Comparison of ENCODE assay signal across 11 cellular contexts in the genomic region with DNA sequence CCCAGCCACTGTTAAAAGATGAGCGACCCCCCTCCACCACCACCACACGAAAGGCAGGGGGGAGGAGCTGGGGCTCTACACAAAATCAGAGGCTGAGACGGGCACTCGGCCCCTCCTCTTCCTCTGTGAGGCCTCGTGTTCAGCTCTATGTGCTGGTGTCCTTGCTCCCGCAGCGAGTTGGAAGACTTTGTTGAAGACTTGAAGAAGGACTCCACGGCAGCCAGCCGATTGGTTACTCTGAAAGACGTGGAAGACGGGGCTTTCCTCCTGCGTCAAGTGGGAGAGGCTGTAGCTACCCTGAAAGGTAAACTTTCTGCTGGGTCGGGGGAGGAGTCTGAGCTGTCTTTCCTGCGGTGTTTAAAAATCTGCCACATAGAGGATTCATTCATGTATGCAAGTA.
A peak's percentile ranks its signal among the peaks of the same experiment; 100 is the strongest.
DNase-seq lines count a peak whose midpoint lies in the region; ATAC-seq and FAIRE-seq lines count a peak whose summit lies in the region.
"Had no signal": no experiment of that assay in that cellular context is flagged by ENCODE, and none has a peak within 500 bp of the region (broad histone marks: within the 10 kb centered on the region; RNA-seq: fewer than 3 reads in every experiment).

No MANE protein-coding gene starts in this region.

- DNase-seq in activated CD4-positive, CD25-positive, alpha-beta regulatory T cell treated with anti-CD3 and anti-CD28 coated beads, Interleukin-2, amount 50 U/mL, for 72 hours: no peak
- peak; percentile 9 to 27 for DNase-seq in activated CD4-positive, alpha-beta T cell treated with anti-CD3 and anti-CD28 coated beads, Interleukin-2, amount 50 U/mL, for 4 hours
- DNase-seq in effector CD8-positive, alpha-beta T cell (lab: John Stamatoyannopoulos, UW): peak; percentile 24
- DNase-seq in stimulated activated naive CD4-positive, alpha-beta T cell treated with Interleukin-2 at 50 U/mL for 16 hours (lab: John Stamatoyannopoulos, UW): peak; percentile 1
- DNase-seq in urothelium cell line (ENCODE audit: low spot score) (no peak), NCI-H2107 treated with DMSO at 0.1 percent for 48 hours (lab: John Stamatoyannopoulos, UW; ENCODE audit: unreplicated experiment) (no peak)
- DNase-seq: ACHN, NCI-H1092 treated with DMSO at 0.1 percent for 48 hours, psoas muscle had no signal

- ATAC-seq in activated CD4-positive, CD25-positive, alpha-beta regulatory T cell treated with anti-CD3 and anti-CD28 coated beads, Interleukin-2, amount 50 U/mL, for 24 hours: peak; percentile 43 to 62
- no peak for ATAC-seq in HG03354 (IDR thresholded peaks at IDR 0.05; ENCODE audit: poor library complexity, severe bottlenecking, unreplicated experiment)
- ATAC-seq: psoas muscle had no signal

- FAIRE-seq in urothelium cell line (lab: Jason Lieb, UNC): no peak

Comparison
In these comparisons a context has a peak if more than half of its experiments do, and no peak if none do; other contexts are left out.
1. DNase-seq: peak in activated CD4-positive, alpha-beta T cell treated with anti-CD3 and anti-CD28 coated beads, Interleukin-2, amount 50 U/mL, for 4 hours (2 of 2), effector CD8-positive, alpha-beta T cell (single experiment) and stimulated activated naive CD4-positive, alpha-beta T cell treated with Interleukin-2 at 50 U/mL for 16 hours (single experiment); none in activated CD4-positive, CD25-positive, alpha-beta regulatory T cell treated with anti-CD3 and anti-CD28 coated beads, Interleukin-2, amount 50 U/mL, for 72 hours (single experiment), urothelium cell line (single experiment) and NCI-H2107 treated with DMSO at 0.1 percent for 48 hours (single experiment).